In the genomic region with DNA sequence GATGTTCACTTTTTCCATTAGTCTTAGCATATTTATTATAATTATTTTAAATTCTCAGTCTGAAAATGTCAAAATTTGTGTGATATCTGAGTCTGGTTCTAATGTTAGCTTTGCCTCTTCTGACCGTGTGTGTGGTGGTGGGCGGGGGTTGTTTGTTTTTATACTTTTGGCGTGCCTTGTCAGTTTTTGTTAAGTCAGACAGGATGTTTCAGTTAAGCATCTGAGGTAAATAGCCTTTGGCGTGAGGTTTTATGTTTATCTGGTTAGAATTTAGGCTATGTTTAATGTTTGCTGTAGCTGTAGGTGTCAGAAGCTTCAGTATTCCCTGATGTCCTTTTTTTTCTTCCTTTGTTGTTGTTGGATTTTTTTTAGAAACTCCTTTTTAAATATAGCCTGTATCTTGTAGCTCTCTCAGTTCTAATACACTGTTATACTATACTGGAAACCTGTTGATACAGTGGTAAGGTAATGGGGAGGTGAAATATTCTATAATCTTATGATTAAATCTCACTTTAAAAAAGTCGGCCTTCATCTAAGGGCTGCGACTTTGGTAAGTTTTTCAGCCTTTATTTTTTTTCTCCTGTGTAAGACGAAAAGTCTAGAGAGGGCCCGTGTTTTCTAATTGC, we compare ENCODE assay signal across 10 cellular contexts.
DNase-seq lines count a peak whose midpoint lies in the region; ATAC-seq and TF ChIP-seq lines count a peak whose summit lies in the region.
"Had no signal": no experiment of that assay in that cellular context is flagged by ENCODE, and none has a peak within 500 bp of the region (broad histone marks: within the 10 kb centered on the region; RNA-seq: fewer than 3 reads in every experiment).

No MANE protein-coding gene starts in this region.

- peaks cover 11% of the 10 kb centered on the region for H3K9me3 Mint-ChIP-seq in activated T-helper 2 cell treated with anti-CD3 and anti-CD28 coated beads, Interferon-gamma antibody, Interleukin-2, Interleukin-4, amounts not matched to agents 10 μg/mL and 5 μg/mL and 100 μg/mL, durations not matched to agents 14 hours and 24 hours and 36 hours

- peak; percentile 3 for DNase-seq in AG10803 (ENCODE audit: low read depth)
- DNase-seq in EH (ENCODE audit: low read depth) = peak; percentile 13
- DNase-seq in activated T-helper 2 cell treated with anti-CD3 and anti-CD28 coated beads, Interferon-gamma antibody, Interleukin-2, Interleukin-4, amounts not matched to agents 10 μg/mL and 5 μg/mL and 100 μg/mL, durations not matched to agents 14 hours and 24 hours and 36 hours (ENCODE audit: low spot score) = peak; percentile 14
- peak; percentile 22 to 61 for DNase-seq in lung microvascular endothelial cell (ENCODE audit: low read depth in 2 of 2)
- no peak for DNase-seq in islet precursor cell
- no peak for DNase-seq in DMS79 (lab: John Stamatoyannopoulos, UW)
- no peak for DNase-seq in kidney glomerular epithelial cell (lab: John Stamatoyannopoulos, UW)
- DNase-seq: cortex of kidney had no signal

- no peak overlapping the region for H3K4me3 ChIP-seq in AG10803 (ENCODE audit: low read length)
- H3K4me3 ChIP-seq: right atrium auricular region had no signal

- intact Hi-C loops in activated T-helper 2 cell treated with anti-CD3 and anti-CD28 coated beads, Interferon-gamma antibody, Interleukin-2, Interleukin-4, amounts not matched to agents 10 μg/mL and 5 μg/mL and 100 μg/mL, durations not matched to agents 14 hours and 24 hours and 36 hours (cut with micrococcal nuclease) = no loop called here

- H3K4me3 Mint-ChIP-seq in activated T-helper 2 cell treated with anti-CD3 and anti-CD28 coated beads, Interferon-gamma antibody, Interleukin-2, Interleukin-4, amounts not matched to agents 10 μg/mL and 5 μg/mL and 100 μg/mL, durations not matched to agents 14 hours and 24 hours and 36 hours (ENCODE audit: low read depth) = peak overlapping the region; percentile 41

- H3K27me3 Mint-ChIP-seq in activated T-helper 2 cell treated with anti-CD3 and anti-CD28 coated beads, Interferon-gamma antibody, Interleukin-2, Interleukin-4, amounts not matched to agents 10 μg/mL and 5 μg/mL and 100 μg/mL, durations not matched to agents 14 hours and 24 hours and 36 hours (ENCODE audit: low read depth) = no peaks in the 10 kb centered on the region

- peak overlapping the region; percentile 81 for H3K27ac Mint-ChIP-seq in activated T-helper 2 cell treated with anti-CD3 and anti-CD28 coated beads, Interferon-gamma antibody, Interleukin-2, Interleukin-4, amounts not matched to agents 10 μg/mL and 5 μg/mL and 100 μg/mL, durations not matched to agents 14 hours and 24 hours and 36 hours

- H3K4me1 Mint-ChIP-seq in activated T-helper 2 cell treated with anti-CD3 and anti-CD28 coated beads, Interferon-gamma antibody, Interleukin-2, Interleukin-4, amounts not matched to agents 10 μg/mL and 5 μg/mL and 100 μg/mL, durations not matched to agents 14 hours and 24 hours and 36 hours (ENCODE audit: low read depth) = peaks cover 48% of the 10 kb centered on the region

- H3K36me3 Mint-ChIP-seq in activated T-helper 2 cell treated with anti-CD3 and anti-CD28 coated beads, Interferon-gamma antibody, Interleukin-2, Interleukin-4, amounts not matched to agents 10 μg/mL and 5 μg/mL and 100 μg/mL, durations not matched to agents 14 hours and 24 hours and 36 hours (ENCODE audit: low read depth) = peaks cover 82% of the 10 kb centered on the region

- no peak for TF ChIP-seq CTCF in AG10803 (conservative IDR thresholded peaks at IDR 0.05; ENCODE audit: low read length)

- ATAC-seq in GM19035 (IDR thresholded peaks at IDR 0.05; ENCODE audit: unreplicated experiment) = no peak

Comparison
In these comparisons a context has a peak if more than half of its experiments do, and no peak if none do; other contexts are left out.
1. DNase-seq: peak in AG10803 (single experiment), EH (single experiment), activated T-helper 2 cell treated with anti-CD3 and anti-CD28 coated beads, Interferon-gamma antibody, Interleukin-2, Interleukin-4, amounts not matched to agents 10 μg/mL and 5 μg/mL and 100 μg/mL, durations not matched to agents 14 hours and 24 hours and 36 hours (single experiment) and lung microvascular endothelial cell (2 of 2); none in islet precursor cell (single experiment), DMS79 (single experiment) and kidney glomerular epithelial cell (single experiment).